In the genomic region with DNA sequence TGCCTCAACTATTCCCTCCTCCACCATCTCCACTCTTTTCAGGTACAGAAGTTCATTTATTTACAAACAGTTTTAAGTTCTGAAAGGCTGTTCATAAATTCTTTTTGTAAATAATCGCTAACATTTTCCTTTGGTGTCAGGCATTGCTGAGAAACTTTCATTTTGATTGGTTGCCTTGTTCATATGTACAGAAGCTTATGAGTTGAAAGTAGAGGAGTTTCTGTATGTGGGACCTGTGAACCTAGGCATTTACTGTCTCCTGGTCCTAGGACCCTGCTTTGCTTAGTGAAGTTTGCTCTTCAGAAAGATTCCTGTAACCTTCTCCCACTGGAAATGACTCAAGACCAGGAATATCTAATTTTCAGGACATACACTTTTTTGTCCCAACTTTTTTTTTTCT, we compare ENCODE assay signal across 18 cellular contexts.
"Had no signal": no experiment of that assay in that cellular context is flagged by ENCODE, and none has a peak within 500 bp of the region (broad histone marks: within the 10 kb centered on the region; RNA-seq: fewer than 3 reads in every experiment).

No MANE protein-coding gene starts in this region.

- DNase-seq: activated CD4-positive, alpha-beta memory T cell treated with anti-CD3 and anti-CD28 coated beads, Interleukin-2, amount 10 ng/mL, durations not matched to agents 7 days and 5 days; activated CD4-positive, alpha-beta T cell treated with anti-CD3 and anti-CD28 coated beads for 4 hours; activated naive CD4-positive, alpha-beta T cell treated with anti-CD3 and anti-CD28 coated beads for 36 hours; adrenal gland; effector memory CD4-positive, alpha-beta T cell; esophagus squamous epithelium; mesenchymal stem cell; nucleus accumbens; spleen; stimulated activated CD4-positive, alpha-beta T cell treated with anti-CD3 and anti-CD28 coated beads, Interleukin-4, amount 100 ng/mL, for 4 hours; stimulated activated naive CD4-positive, alpha-beta T cell; substantia nigra; tibial artery had no signal

- H3K27me3 ChIP-seq: adrenal gland, esophagus squamous epithelium, spleen, tibial artery had no signal

- H3K4me3 ChIP-seq: adrenal gland, esophagus squamous epithelium, SK-N-MC, spleen, tibial artery had no signal

- H3K4me3 Mint-ChIP-seq: activated CD4-positive, alpha-beta memory T cell treated with anti-CD3 and anti-CD28 coated beads, Interleukin-2, amount 10 ng/mL, durations not matched to agents 7 days and 5 days; activated naive CD4-positive, alpha-beta T cell treated with anti-CD3 and anti-CD28 coated beads for 36 hours; dendritic cell treated with granulocyte-macrophage colony-stimulating factor and Interleukin-4, amounts not matched to agents 40 ng/mL and 50 ng/mL, for 4 days; nephron; WTC11 had no signal

- H3K27me3 Mint-ChIP-seq: activated CD4-positive, alpha-beta memory T cell treated with anti-CD3 and anti-CD28 coated beads, Interleukin-2, amount 10 ng/mL, durations not matched to agents 7 days and 5 days; dendritic cell treated with granulocyte-macrophage colony-stimulating factor and Interleukin-4, amounts not matched to agents 40 ng/mL and 50 ng/mL, for 4 days had no signal

- H3K27ac Mint-ChIP-seq: activated CD4-positive, alpha-beta memory T cell treated with anti-CD3 and anti-CD28 coated beads, Interleukin-2, amount 10 ng/mL, durations not matched to agents 7 days and 5 days; activated naive CD4-positive, alpha-beta T cell treated with anti-CD3 and anti-CD28 coated beads for 36 hours; activated T-helper 2 cell treated with anti-CD3 and anti-CD28 coated beads, Interferon-gamma antibody, Interleukin-2, Interleukin-4, amounts not matched to agents 10 μg/mL and 5 μg/mL and 100 μg/mL, durations not matched to agents 14 hours and 24 hours and 36 hours; dendritic cell treated with granulocyte-macrophage colony-stimulating factor and Interleukin-4, amounts not matched to agents 40 ng/mL and 50 ng/mL, for 4 days; nephron had no signal

- H3K9me3 ChIP-seq: adrenal gland, esophagus squamous epithelium, spleen, tibial artery had no signal

- H3K36me3 Mint-ChIP-seq: WTC11 had no signal

- ATAC-seq: WTC11 had no signal

- H3K9me3 Mint-ChIP-seq: activated CD4-positive, alpha-beta memory T cell treated with anti-CD3 and anti-CD28 coated beads, Interleukin-2, amount 10 ng/mL, durations not matched to agents 7 days and 5 days; activated naive CD4-positive, alpha-beta T cell treated with anti-CD3 and anti-CD28 coated beads for 36 hours; activated T-helper 2 cell treated with anti-CD3 and anti-CD28 coated beads, Interferon-gamma antibody, Interleukin-2, Interleukin-4, amounts not matched to agents 10 μg/mL and 5 μg/mL and 100 μg/mL, durations not matched to agents 14 hours and 24 hours and 36 hours; dendritic cell treated with granulocyte-macrophage colony-stimulating factor and Interleukin-4, amounts not matched to agents 40 ng/mL and 50 ng/mL, for 4 days; nephron; WTC11 had no signal

- H3K36me3 ChIP-seq: adrenal gland, esophagus squamous epithelium, spleen, tibial artery had no signal

- H3K27ac ChIP-seq: adrenal gland, esophagus squamous epithelium, SK-N-MC, spleen, tibial artery had no signal
